Comparison of ENCODE assay signal across 1 cellular context in the genomic region with DNA sequence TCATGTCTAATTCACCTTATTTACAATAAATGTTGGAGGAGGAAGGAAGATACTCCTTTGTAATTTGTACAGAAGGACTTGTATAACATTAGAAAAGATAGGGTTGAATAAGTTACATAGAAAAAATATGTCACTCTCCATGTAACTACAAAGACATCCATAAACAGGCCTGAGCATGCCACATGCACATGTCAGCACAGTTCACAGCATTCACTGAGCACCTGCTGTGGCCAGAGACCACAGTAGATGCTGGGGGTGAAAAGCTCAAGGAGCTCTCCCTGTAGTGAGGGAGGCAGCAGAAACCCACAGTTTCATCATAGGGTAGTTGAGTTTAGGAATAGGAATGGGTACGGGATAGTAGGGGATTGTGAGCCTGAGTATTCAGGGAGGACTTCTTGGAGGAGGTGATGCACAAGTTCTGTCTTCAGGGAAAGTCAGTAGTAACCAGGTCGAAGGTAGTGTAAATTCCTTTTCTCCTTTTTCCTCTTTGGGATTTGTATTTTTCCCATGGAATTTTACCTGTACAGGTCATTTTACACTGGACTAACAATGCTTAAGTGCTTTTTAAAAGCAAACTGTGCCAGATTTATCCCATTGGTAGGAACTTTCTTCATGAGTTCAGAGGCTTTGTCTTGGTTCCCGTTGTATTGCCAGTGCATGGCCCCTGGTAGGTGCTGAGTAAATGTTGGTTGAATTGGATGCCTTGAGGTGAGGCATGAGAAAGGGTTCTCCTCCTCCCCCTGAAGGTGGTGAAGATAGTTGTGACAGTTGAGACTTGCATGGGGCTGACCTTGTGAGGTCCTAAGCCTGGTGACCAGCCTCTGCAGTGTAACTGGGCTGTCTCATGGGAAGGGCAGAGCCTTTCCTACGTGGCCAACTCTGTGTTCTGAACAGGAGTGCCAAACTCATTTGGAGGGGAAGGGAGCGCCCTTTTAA.
A peak's percentile ranks its signal among the peaks of the same experiment; 100 is the strongest.
TF ChIP-seq lines count a peak whose summit lies in the region.

No MANE protein-coding gene starts in this region.

TF ChIP-seq in K562, 482 proteins besides CTCF, POLR2A, EP300 and RAD21:
- TF ChIP-seq RBM25 (IDR thresholded peaks at IDR 0.05; ENCODE audit: low read depth, low read length, severe bottlenecking) (peak; percentile 77), BCOR (IDR thresholded peaks at IDR 0.05) (peak; percentile 76), ZFP36 (IDR thresholded peaks at IDR 0.05; ENCODE audit: low read depth, low read length, partially characterized antibody) (peak; percentile 90), BRD4 (IDR thresholded peaks at IDR 0.05) (no peak)
TF ChIP-seq in K562: peak in this region for 3.
